ENCODE assay signal across 1 cellular context in genomic region chr18:45874501-45875184, GRCh38.
TF ChIP-seq lines count a peak whose summit lies in the region.

No MANE protein-coding gene starts in this region.

TF ChIP-seq in HepG2, 621 proteins besides CTCF, POLR2A, EP300 and RAD21:
- no peak for TF ChIP-seq AHR (CRISPR knock-in tag; IDR thresholded peaks at IDR 0.05)
